Comparison of ENCODE assay signal across 1 cellular context in the genomic region with DNA sequence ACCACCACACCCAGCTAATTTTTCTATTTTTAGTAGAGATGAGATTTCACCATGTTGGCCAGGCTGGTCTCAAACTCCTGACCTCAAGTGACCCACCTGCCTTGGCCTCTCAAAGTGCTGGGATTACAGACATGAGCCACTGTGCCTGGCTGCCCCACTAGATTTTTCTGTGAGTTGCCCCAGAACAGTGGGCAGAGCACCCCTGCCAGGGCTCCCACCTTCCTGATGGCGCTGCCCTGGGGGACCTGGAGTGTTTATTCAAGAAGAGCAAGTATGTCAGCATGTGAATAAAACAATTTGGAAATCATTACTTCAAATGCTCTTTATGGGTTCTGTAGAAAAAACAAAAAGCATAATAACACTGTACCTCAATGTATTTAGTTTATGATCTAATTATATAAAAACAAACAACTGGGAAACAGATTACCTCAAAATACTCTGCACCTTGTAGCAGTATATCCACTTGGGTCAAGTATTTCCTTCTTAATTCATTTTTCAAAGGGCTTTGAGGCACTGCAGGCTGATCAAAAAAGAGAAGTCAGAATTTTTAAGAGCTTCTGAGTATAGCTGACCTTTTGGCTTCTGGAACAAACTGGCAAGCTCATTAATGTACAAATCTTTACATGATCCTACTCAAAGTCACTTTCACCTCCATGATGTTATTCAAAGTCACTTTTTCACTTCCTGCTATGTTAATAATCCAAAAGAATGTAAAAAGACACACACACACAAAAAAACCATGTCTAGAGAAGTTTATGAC.
TF ChIP-seq lines count a peak whose summit lies in the region.

No MANE protein-coding gene starts in this region.

TF ChIP-seq in GM12891, 5 proteins besides CTCF, POLR2A, EP300 and RAD21:
- no peak for TF ChIP-seq POLR2AphosphoS5 (IDR thresholded peaks at IDR 0.05; ENCODE audit: low read depth, low read length)
- no peak for TF ChIP-seq PAX5 (IDR thresholded peaks at IDR 0.05; ENCODE audit: insufficient read depth, low read length, severe bottlenecking)
- peak; percentile 38; the same call in 1 of the 2 replicates for TF ChIP-seq SPI1 (IDR thresholded peaks at IDR 0.05; ENCODE audit: low read depth, low read length)
